In the genomic region with DNA sequence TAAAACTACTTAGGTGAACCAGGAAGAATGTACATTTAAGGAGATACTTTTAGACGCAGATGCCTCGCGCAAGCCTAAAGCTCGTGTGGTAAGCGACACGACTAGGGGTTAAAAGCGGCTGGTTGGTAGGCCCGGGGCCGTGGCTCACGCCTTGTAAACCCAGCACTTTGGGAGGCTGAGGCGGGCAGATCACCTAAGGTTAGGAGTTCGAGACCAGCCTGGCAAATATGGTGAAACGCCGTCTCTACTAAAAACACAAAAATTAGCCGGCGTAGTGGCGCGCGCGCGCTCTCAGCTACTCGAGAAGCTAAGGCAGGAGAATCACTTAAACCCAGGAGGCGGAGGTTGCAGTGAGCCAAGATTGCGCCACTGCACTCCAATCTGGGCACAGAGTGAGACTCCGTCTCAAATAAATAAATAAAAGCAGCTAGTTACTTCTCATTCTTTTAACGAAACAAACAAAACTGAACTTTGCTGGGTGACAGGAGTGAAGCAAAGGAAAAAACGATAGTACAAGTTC, we compare ENCODE assay signal across 8 cellular contexts. TPM values are rescaled to one million over a fixed set of nuclear protein-coding genes. Genes with fewer than 3 reads are reported as not detected.
DNase-seq lines count a peak whose midpoint lies in the region; ATAC-seq and TF ChIP-seq lines count a peak whose summit lies in the region.

No MANE protein-coding gene starts in this region.

- no peak for TF ChIP-seq CTCF in WTC11 (IDR thresholded peaks at IDR 0.05)
- TF ChIP-seq CTCF in lung (IDR thresholded peaks at IDR 0.05; ENCODE audit: control extremely low read depth, extremely low read depth) = no peak

- no peaks in the 10 kb centered on the region for H3K9me3 Mint-ChIP-seq in WTC11

- WGBS in lung, 2 donors = 5 to 7% methylated on average over 27 of the region's 27 CpGs

- H3K36me3 ChIP-seq in lung (ENCODE audit: control insufficient read depth in 2 of 2, insufficient read depth in 2 of 2, low read length in 2 of 2) = peaks cover 2 to 9% of the 10 kb centered on the region in 2 donors

- peak overlapping the region; percentile 67 to 92 for H3K27ac ChIP-seq in lung (ENCODE audit: low read depth in 1 of 2, low read length in 1 of 2)

- no peaks in the 10 kb centered on the region for H3K27me3 ChIP-seq in lung (ENCODE audit: control insufficient read depth, insufficient read depth)

- H3K27ac Mint-ChIP-seq in WTC11 = peak overlapping the region; percentile 98

- peaks cover 30% of the 10 kb centered on the region for H3K36me3 Mint-ChIP-seq in WTC11

- no peaks in the 10 kb centered on the region for H3K27me3 Mint-ChIP-seq in WTC11 (ENCODE audit: low read depth)

- peak overlapping the region; percentile 79 for H3K4me3 ChIP-seq in lung

- no peaks in the 10 kb centered on the region for H3K9me3 ChIP-seq in lung (ENCODE audit: control insufficient read depth in 2 of 2, insufficient read depth in 1 of 2, low read length in 1 of 2)

- CTCF ChIA-PET in WTC11 (lab: Charles Lee) = no interaction called here

- ATAC-seq in WTC11 (no peak), lung (ENCODE audit: insufficient read depth, low FRiP score) (peak; percentile 41), HG02981 (IDR thresholded peaks at IDR 0.05; ENCODE audit: unreplicated experiment) (no peak)
- ATAC-seq in stimulated activated naive CD8-positive, alpha-beta T cell treated with anti-CD3 and anti-CD28 coated beads, Interleukin-15, Interleukin-2, amounts not matched to agents 100 U/mL and 50 U/mL, for 24 hours = no peak

- peak; percentile 20 for DNase-seq in NCI-H748 (lab: John Stamatoyannopoulos, UW; ENCODE audit: unreplicated experiment)
- DNase-seq in NCI-H748 treated with DMSO at 0.1 percent for 48 hours (lab: John Stamatoyannopoulos, UW) = no peak
- DNase-seq in WTC11 (ENCODE audit: low spot score) = peak; percentile 13
- peak; percentile 52 for DNase-seq in ecto neural progenitor cell (ENCODE audit: low spot score)
- peak; percentile 67 for DNase-seq in lung (ENCODE audit: low spot score)
- DNase-seq in stimulated activated naive CD8-positive, alpha-beta T cell treated with anti-CD3 and anti-CD28 coated beads, Interleukin-15, Interleukin-2, amounts not matched to agents 100 U/mL and 50 U/mL, for 24 hours = peak; percentile 32
- no peak for DNase-seq in KG1 (lab: John Stamatoyannopoulos, UW)

- H3K4me1 Mint-ChIP-seq in WTC11 = peaks cover 28% of the 10 kb centered on the region

- H3K4me3 Mint-ChIP-seq in WTC11 = peak overlapping the region; percentile 91

- peaks cover 3 to 6% of the 10 kb centered on the region in 2 donors for H3K4me1 ChIP-seq in lung (ENCODE audit: control insufficient read depth in 2 of 2, insufficient read depth in 2 of 2, low read length in 2 of 2)

- POLR2A ChIA-PET in WTC11 (lab: Charles Lee) = interaction anchor here (0.9 kb wide), 1 partner anchor 320 kb away, joined by 3 read pairs; no protein-coding TSS in a partner anchor

TF ChIP-seq in WTC11, 78 proteins besides CTCF, POLR2A, EP300 and RAD21:
- TF ChIP-seq PRRX2 (CRISPR knock-in tag; IDR thresholded peaks at IDR 0.05) = no peak
- TF ChIP-seq NFYB (CRISPR knock-in tag; conservative IDR thresholded peaks at IDR 0.05; ENCODE audit: low read depth) = no peak
- TF ChIP-seq, protein P1, sequence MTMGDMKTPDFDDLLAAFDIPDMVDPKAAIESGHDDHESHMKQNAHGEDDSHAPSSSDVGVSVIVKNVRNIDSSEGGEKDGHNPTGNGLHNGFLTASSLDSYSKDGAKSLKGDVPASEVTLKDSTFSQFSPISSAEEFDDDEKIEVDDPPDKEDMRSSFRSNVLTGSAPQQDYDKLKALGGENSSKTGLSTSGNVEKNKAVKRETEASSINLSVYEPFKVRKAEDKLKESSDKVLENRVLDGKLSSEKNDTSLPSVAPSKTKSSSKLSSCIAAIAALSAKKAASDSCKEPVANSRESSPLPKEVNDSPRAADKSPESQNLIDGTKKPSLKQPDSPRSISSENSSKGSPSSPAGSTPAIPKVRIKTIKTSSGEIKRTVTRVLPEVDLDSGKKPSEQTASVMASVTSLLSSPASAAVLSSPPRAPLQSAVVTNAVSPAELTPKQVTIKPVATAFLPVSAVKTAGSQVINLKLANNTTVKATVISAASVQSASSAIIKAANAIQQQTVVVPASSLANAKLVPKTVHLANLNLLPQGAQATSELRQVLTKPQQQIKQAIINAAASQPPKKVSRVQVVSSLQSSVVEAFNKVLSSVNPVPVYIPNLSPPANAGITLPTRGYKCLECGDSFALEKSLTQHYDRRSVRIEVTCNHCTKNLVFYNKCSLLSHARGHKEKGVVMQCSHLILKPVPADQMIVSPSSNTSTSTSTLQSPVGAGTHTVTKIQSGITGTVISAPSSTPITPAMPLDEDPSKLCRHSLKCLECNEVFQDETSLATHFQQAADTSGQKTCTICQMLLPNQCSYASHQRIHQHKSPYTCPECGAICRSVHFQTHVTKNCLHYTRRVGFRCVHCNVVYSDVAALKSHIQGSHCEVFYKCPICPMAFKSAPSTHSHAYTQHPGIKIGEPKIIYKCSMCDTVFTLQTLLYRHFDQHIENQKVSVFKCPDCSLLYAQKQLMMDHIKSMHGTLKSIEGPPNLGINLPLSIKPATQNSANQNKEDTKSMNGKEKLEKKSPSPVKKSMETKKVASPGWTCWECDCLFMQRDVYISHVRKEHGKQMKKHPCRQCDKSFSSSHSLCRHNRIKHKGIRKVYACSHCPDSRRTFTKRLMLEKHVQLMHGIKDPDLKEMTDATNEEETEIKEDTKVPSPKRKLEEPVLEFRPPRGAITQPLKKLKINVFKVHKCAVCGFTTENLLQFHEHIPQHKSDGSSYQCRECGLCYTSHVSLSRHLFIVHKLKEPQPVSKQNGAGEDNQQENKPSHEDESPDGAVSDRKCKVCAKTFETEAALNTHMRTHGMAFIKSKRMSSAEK (CRISPR knock-in tag; IDR thresholded peaks at IDR 0.05; ENCODE audit: borderline replicate concordance) = no peak
- TF ChIP-seq NFATC4 (CRISPR knock-in tag; IDR thresholded peaks at IDR 0.05) = no peak
- TF ChIP-seq, protein P2, sequence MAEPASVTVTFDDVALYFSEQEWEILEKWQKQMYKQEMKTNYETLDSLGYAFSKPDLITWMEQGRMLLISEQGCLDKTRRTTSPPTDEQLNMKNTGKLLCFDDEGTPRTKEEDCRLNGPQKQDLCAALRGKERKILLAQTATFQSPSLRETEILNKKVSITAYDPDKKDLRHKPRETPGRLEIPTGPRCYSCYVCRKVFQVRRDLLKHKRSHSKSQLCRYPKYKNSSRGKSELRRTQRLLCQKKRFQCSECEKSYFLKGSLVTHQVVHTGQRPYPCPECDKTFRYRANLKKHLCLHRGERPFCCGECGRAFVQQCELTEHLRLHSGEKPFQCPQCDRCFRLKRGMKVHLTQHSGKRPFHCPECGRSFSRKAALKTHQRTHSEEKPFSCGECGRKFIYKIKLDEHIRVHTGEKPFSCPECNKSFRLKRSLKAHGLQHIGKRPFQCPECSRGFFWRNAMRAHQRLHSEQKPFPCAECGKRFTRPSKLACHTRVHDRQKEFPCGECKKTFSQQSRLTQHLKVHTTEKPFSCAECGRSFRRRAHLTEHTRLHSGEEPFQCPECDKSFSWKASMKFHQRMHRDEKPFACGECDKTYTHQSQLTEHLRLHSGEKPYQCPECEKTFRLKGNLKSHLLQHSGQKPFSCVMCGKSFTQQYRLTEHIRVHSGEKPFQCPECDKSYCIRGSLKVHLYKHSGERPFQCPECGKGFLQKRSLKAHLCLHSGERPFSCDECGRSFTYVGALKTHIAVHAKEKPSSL (CRISPR knock-in tag; conservative IDR thresholded peaks at IDR 0.05) = no peak
- no peak for TF ChIP-seq ZBTB21 (CRISPR knock-in tag; IDR thresholded peaks at IDR 0.05; ENCODE audit: borderline replicate concordance)
- TF ChIP-seq CREB1 (CRISPR knock-in tag; IDR thresholded peaks at IDR 0.05) = no peak
- TF ChIP-seq, protein P3, sequence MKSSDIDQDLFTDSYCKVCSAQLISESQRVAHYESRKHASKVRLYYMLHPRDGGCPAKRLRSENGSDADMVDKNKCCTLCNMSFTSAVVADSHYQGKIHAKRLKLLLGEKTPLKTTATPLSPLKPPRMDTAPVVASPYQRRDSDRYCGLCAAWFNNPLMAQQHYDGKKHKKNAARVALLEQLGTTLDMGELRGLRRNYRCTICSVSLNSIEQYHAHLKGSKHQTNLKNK (CRISPR knock-in tag; IDR thresholded peaks at IDR 0.05) = no peak
- TF ChIP-seq SMAD3 (CRISPR knock-in tag; IDR thresholded peaks at IDR 0.05; ENCODE audit: borderline replicate concordance) = no peak
- TF ChIP-seq, protein P4, sequence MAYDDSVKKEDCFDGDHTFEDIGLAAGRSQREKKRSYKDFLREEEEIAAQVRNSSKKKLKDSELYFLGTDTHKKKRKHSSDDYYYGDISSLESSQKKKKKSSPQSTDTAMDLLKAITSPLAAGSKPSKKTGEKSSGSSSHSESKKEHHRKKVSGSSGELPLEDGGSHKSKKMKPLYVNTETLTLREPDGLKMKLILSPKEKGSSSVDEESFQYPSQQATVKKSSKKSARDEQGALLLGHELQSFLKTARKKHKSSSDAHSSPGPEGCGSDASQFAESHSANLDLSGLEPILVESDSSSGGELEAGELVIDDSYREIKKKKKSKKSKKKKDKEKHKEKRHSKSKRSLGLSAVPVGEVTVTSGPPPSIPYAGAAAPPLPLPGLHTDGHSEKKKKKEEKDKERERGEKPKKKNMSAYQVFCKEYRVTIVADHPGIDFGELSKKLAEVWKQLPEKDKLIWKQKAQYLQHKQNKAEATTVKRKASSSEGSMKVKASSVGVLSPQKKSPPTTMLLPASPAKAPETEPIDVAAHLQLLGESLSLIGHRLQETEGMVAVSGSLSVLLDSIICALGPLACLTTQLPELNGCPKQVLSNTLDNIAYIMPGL (CRISPR knock-in tag; IDR thresholded peaks at IDR 0.05) = no peak

RNA-seq across cellular contexts. Expression of a gene that starts 0.9 kb away (rescaled TPM):
- 107 to 119 TPM (median 109 TPM) in 3 replicates for total RNA-seq in WTC11 (2021)
- 10 to 100 TPM; 40.6 to 50.8 TPM for total RNA-seq in lung
- polyA plus RNA-seq in lung = 10 to 100 TPM; 51.5 to 54.7 TPM

RNA-seq across cellular contexts. Expression of a gene that starts 1.2 kb away (rescaled TPM):
- total RNA-seq in WTC11 (2021) = 137 to 153 TPM (median 143 TPM) in 3 replicates
- 10 to 100 TPM; 44.5 to 64.3 TPM for total RNA-seq in lung
- 10 to 100 TPM; 25.8 to 74.8 TPM for polyA plus RNA-seq in lung

Comparison
In these comparisons a context has a peak if more than half of its experiments do, and no peak if none do; other contexts are left out.
1. DNase-seq: peak in NCI-H748 (single experiment), WTC11 (single experiment), ecto neural progenitor cell (single experiment), lung (single experiment) and stimulated activated naive CD8-positive, alpha-beta T cell treated with anti-CD3 and anti-CD28 coated beads, Interleukin-15, Interleukin-2, amounts not matched to agents 100 U/mL and 50 U/mL, for 24 hours (single experiment); none in NCI-H748 treated with DMSO at 0.1 percent for 48 hours (single experiment) and KG1 (single experiment).